21 cellular contexts compared by ENCODE assay signal in genomic region chr12:57541717-57542116, GRCh38. TPM values are rescaled to one million over a fixed set of nuclear protein-coding genes. Genes with fewer than 3 reads are reported as not detected.
DNase-seq lines count a peak whose midpoint lies in the region; ATAC-seq and TF ChIP-seq lines count a peak whose summit lies in the region.
"Had no signal": no experiment of that assay in that cellular context is flagged by ENCODE, and none has a peak within 500 bp of the region (broad histone marks: within the 10 kb centered on the region; RNA-seq: fewer than 3 reads in every experiment).

No MANE protein-coding gene starts in this region.

- no peak overlapping the region for H3K4me3 Mint-ChIP-seq in HFFc6
- H3K4me3 Mint-ChIP-seq: CD14-positive monocyte; CD4-positive, alpha-beta T cell had no signal

- peak overlapping the region; percentile 51 for H3K27ac ChIP-seq in WERI-Rb-1
- H3K27ac ChIP-seq in colonic mucosa = peak overlapping the region; percentile 49
- no peak overlapping the region for H3K27ac ChIP-seq in upper lobe of right lung
- H3K27ac ChIP-seq: A549; BLaER1 treated with 17β-estradiol and CSF1 and Interleukin-3, amounts not matched to agents 10 nM and 100 nM had no signal

- TF ChIP-seq CTCF in WERI-Rb-1 (IDR thresholded peaks at IDR 0.05; ENCODE audit: low read depth, low read length) (no peak), colonic mucosa (IDR thresholded peaks at IDR 0.05) (no peak), mucosa of descending colon (IDR thresholded peaks at IDR 0.05) (no peak), upper lobe of right lung (IDR thresholded peaks at IDR 0.05) (no peak), HFFc6 (IDR thresholded peaks at IDR 0.05) (no peak)

- intact Hi-C loops in colonic mucosa (cut with DNase I) = no loop called here
- intact Hi-C loops in mucosa of descending colon (cut with DNase I, micrococcal nuclease) = no loop called here
- intact Hi-C loops in upper lobe of right lung (cut with DNase I) = no loop called here

- DNase-seq in WERI-Rb-1 = no peak
- DNase-seq in colonic mucosa = peak; percentile 34
- DNase-seq in mucosa of descending colon = no peak
- DNase-seq in upper lobe of right lung = peak; percentile 2
- no peak for DNase-seq in inferior parietal cortex (ENCODE audit: extremely low spot score)
- DNase-seq in HFFc6 = no peak
- DNase-seq in DMS79 (lab: John Stamatoyannopoulos, UW) = no peak
- DNase-seq: 8988T; ACHN; AML-193; BE2C; Calu3; CD4-positive, alpha-beta T cell; COR-L47; DMS53; DND-41; GOT3 had no signal

- H3K9me3 Mint-ChIP-seq in HFFc6 = no peaks in the 10 kb centered on the region
- H3K9me3 Mint-ChIP-seq: CD14-positive monocyte; CD4-positive, alpha-beta T cell had no signal

- H3K36me3 ChIP-seq in WERI-Rb-1 (peaks cover 50% of the 10 kb centered on the region), colonic mucosa (no peaks in the 10 kb centered on the region), mucosa of descending colon (ENCODE audit: low read depth) (no peaks in the 10 kb centered on the region), upper lobe of right lung (peaks cover 42% of the 10 kb centered on the region)

- H3K27me3 Mint-ChIP-seq in HFFc6 (ENCODE audit: insufficient read depth) = no peaks in the 10 kb centered on the region; the same call in 1 of the 2 replicates
- H3K27me3 Mint-ChIP-seq: CD4-positive, alpha-beta T cell had no signal

- H3K4me3 ChIP-seq in WERI-Rb-1 (ENCODE audit: low read depth, low read length) (no peak overlapping the region), colonic mucosa (no peak overlapping the region), mucosa of descending colon (no peak overlapping the region), upper lobe of right lung (no peak overlapping the region)
- H3K4me3 ChIP-seq: A549; BLaER1 treated with 17β-estradiol and CSF1 and Interleukin-3, amounts not matched to agents 10 nM and 100 nM; HAP-1 had no signal

- peaks cover 38% of the 10 kb centered on the region for H3K4me1 Mint-ChIP-seq in HFFc6 (ENCODE audit: low read depth)

- H3K4me1 ChIP-seq in colonic mucosa (peaks cover 8% of the 10 kb centered on the region), mucosa of descending colon (ENCODE audit: low read depth) (peaks cover 20% of the 10 kb centered on the region), upper lobe of right lung (peaks cover 9% of the 10 kb centered on the region)
- H3K4me1 ChIP-seq: BE2C had no signal

- H3K36me3 Mint-ChIP-seq in HFFc6 (ENCODE audit: low read depth) = peaks cover 45% of the 10 kb centered on the region

- H3K27ac Mint-ChIP-seq in HFFc6 = no peak overlapping the region
- H3K27ac Mint-ChIP-seq: CD14-positive monocyte; CD4-positive, alpha-beta T cell had no signal

- no peaks in the 10 kb centered on the region for H3K9me3 ChIP-seq in WERI-Rb-1 (ENCODE audit: severe bottlenecking)
- no peaks in the 10 kb centered on the region for H3K9me3 ChIP-seq in colonic mucosa
- no peaks in the 10 kb centered on the region for H3K9me3 ChIP-seq in mucosa of descending colon
- H3K9me3 ChIP-seq in upper lobe of right lung = no peaks in the 10 kb centered on the region
- H3K9me3 ChIP-seq: A549; BE2C; BLaER1 treated with 17β-estradiol and CSF1 and Interleukin-3, amounts not matched to agents 10 nM and 100 nM; HAP-1 had no signal

- ATAC-seq in mucosa of descending colon (peak; percentile 62), upper lobe of right lung (no peak)
- ATAC-seq: A549 had no signal

- H3K27me3 ChIP-seq in WERI-Rb-1 (ENCODE audit: insufficient read depth, low read depth, severe bottlenecking) = no peaks in the 10 kb centered on the region
- H3K27me3 ChIP-seq in colonic mucosa = no peaks in the 10 kb centered on the region
- no peaks in the 10 kb centered on the region for H3K27me3 ChIP-seq in upper lobe of right lung
- H3K27me3 ChIP-seq: BE2C; BLaER1 treated with 17β-estradiol and CSF1 and Interleukin-3, amounts not matched to agents 10 nM and 100 nM had no signal

- H3K9ac ChIP-seq in colonic mucosa (ENCODE audit: low read depth in 2 of 2, low read length in 2 of 2) = peak overlapping the region in 1 of 2 donors; percentile 63
- H3K9ac ChIP-seq: BLaER1 treated with 17β-estradiol and CSF1 and Interleukin-3, amounts not matched to agents 10 nM and 100 nM had no signal

RNA-seq across cellular contexts. Expression of gene DCTN2, which starts 5.3 kb away (rescaled TPM):
- 100 to 1,000 TPM; 131 to 139 TPM for total RNA-seq in colonic mucosa
- total RNA-seq in mucosa of descending colon = 100 to 1,000 TPM; 138 to 140 (median 140) TPM
- total RNA-seq in upper lobe of right lung = 90.7 TPM
- 100 to 1,000 TPM; 110 to 123 (median 116) TPM for total RNA-seq in HFFc6 (2021; fragmentation: NEBNext Ultra II Directional; extraction: Animal tissue kit (Norgen Biotek cat#: 25700))

RNA-seq across cellular contexts. Expression of gene KIF5A, which starts 8.1 kb away (rescaled TPM):
- total RNA-seq in colonic mucosa (1 to 10 TPM in 1 of 2 donors, under 1 TPM in 1; 0.67 to 2.1 TPM), mucosa of descending colon (1 to 10 TPM in 2 of 3 donors, under 1 TPM in 1; 0.61 to 9.1 (median 1.2) TPM), upper lobe of right lung (0.14 TPM)
- 1 to 10 TPM; 1.0 to 1.8 (median 1.2) TPM for total RNA-seq in HFFc6 (2021; fragmentation: NEBNext Ultra II Directional; extraction: Animal tissue kit (Norgen Biotek cat#: 25700))
- total RNA-seq: Calu3 had no signal

RNA-seq across cellular contexts. Expression of gene MBD6, which starts 19.1 kb away (rescaled TPM):
- total RNA-seq in colonic mucosa (100 to 1,000 TPM in 1 of 2 donors, 10 to 100 TPM in 1; 95.4 to 133 TPM), mucosa of descending colon (100 to 1,000 TPM; 116 to 137 (median 120) TPM), upper lobe of right lung (85.8 TPM)
- 10 to 100 TPM; 40.7 to 43.6 (median 42.1) TPM for total RNA-seq in HFFc6 (2021; fragmentation: NEBNext Ultra II Directional; extraction: Animal tissue kit (Norgen Biotek cat#: 25700))

RNA-seq across cellular contexts. Expression of gene DDIT3, which starts 21.4 kb away (rescaled TPM):
- total RNA-seq in colonic mucosa (10 to 100 TPM; 17.5 to 22.8 TPM), mucosa of descending colon (10 to 100 TPM; 14.1 to 36.4 (median 19.1) TPM), upper lobe of right lung (47.3 TPM)
- 10 to 100 TPM in 4 of 6 experiments, 1 to 10 TPM in 2; 9.4 to 10.8 (median 10.2) TPM for total RNA-seq in HFFc6 (2021; fragmentation: NEBNext Ultra II Directional; extraction: Animal tissue kit (Norgen Biotek cat#: 25700))

RNA-seq across cellular contexts. Expression of gene PIP4K2C, which starts 49.3 kb away (rescaled TPM):
- 10 to 100 TPM; 43.6 to 60.2 TPM for total RNA-seq in colonic mucosa
- 10 to 100 TPM; 39.0 to 55.5 (median 54.2) TPM for total RNA-seq in mucosa of descending colon
- 31.0 TPM for total RNA-seq in upper lobe of right lung
- total RNA-seq in HFFc6 (2021; fragmentation: NEBNext Ultra II Directional; extraction: Animal tissue kit (Norgen Biotek cat#: 25700)) = 10 to 100 TPM; 21.1 to 33.1 (median 24.3) TPM

Comparison
In these comparisons a context has a peak if more than half of its experiments do, and no peak if none do; other contexts are left out.
1. DNase-seq: peak in colonic mucosa (single experiment) and upper lobe of right lung (single experiment); none in WERI-Rb-1 (single experiment), mucosa of descending colon (0 of 3), inferior parietal cortex (single experiment), HFFc6 (single experiment) and DMS79 (single experiment).